Comparison of ENCODE assay signal across 8 cellular contexts in genomic region chr1:31931241-31932225, GRCh38. TPM values are rescaled to one million over a fixed set of nuclear protein-coding genes. Genes with fewer than 3 reads are reported as not detected.
A peak's percentile ranks its signal among the peaks of the same experiment; 100 is the strongest.
DNase-seq lines count a peak whose midpoint lies in the region; ATAC-seq and TF ChIP-seq lines count a peak whose summit lies in the region.

No MANE protein-coding gene starts in this region.

- H3K36me3 ChIP-seq in CD4-positive, alpha-beta memory T cell (ENCODE audit: insufficient read depth, low read length), result no peaks in the 10 kb centered on the region
- H3K36me3 ChIP-seq in Loucy (ENCODE audit: insufficient read depth, low read length), result no peaks in the 10 kb centered on the region
- no peaks in the 10 kb centered on the region for H3K36me3 ChIP-seq in lower lobe of right lung

- H3K9me3 ChIP-seq in CD4-positive, alpha-beta memory T cell (ENCODE audit: control insufficient read depth in 1 of 2, low read length in 2 of 2), result no peaks in the 10 kb centered on the region
- no peaks in the 10 kb centered on the region for H3K9me3 ChIP-seq in Loucy (ENCODE audit: insufficient read depth, low read depth, low read length)
- H3K9me3 ChIP-seq in lower lobe of right lung, result no peaks in the 10 kb centered on the region

- peak overlapping the region; percentile 45 to 99 (median 84) for H3K4me3 Mint-ChIP-seq in CD4-positive, alpha-beta memory T cell

- in situ Hi-C loops in astrocyte of the spinal cord (cut with HindIII; ENCODE audit: low sequenced_read_pairs), result no loop called here

- H3K27me3 Mint-ChIP-seq in CD4-positive, alpha-beta memory T cell, result no peaks in the 10 kb centered on the region

- no peaks in the 10 kb centered on the region for H3K9me2 ChIP-seq in Loucy (replicated peaks; ENCODE audit: low read depth, low read length)

- peak in 1 of 2 donors; percentile 61 for ATAC-seq in lower lobe of right lung
- no peak for ATAC-seq in GM19463 (IDR thresholded peaks at IDR 0.05; ENCODE audit: unreplicated experiment)

- peaks cover 98% of the 10 kb centered on the region for H4K20me1 ChIP-seq in Loucy (ENCODE audit: insufficient read depth, low read length, poor library complexity, severe bottlenecking)

- no peaks in the 10 kb centered on the region for H3K9me3 Mint-ChIP-seq in CD4-positive, alpha-beta memory T cell

- peak overlapping the region; percentile 70 for H3K27ac ChIP-seq in CD4-positive, alpha-beta memory T cell (ENCODE audit: low read depth, low read length)
- peak overlapping the region; percentile 46 for H3K27ac ChIP-seq in lower lobe of right lung

- intact Hi-C loops in CD4-positive, alpha-beta memory T cell (cut with micrococcal nuclease), result no loop called here
- intact Hi-C loops in lower lobe of right lung (cut with DNase I) (no loop called here), posterior vena cava (cut with DNase I) (no loop called here)

- H3K4me3 ChIP-seq in CD4-positive, alpha-beta memory T cell (ENCODE audit: low read length in 2 of 2), result peak overlapping the region; percentile 17 to 25
- peak overlapping the region; percentile 83 for H3K4me3 ChIP-seq in Loucy (ENCODE audit: low read length, poor library complexity, severe bottlenecking)
- H3K4me3 ChIP-seq in astrocyte of the spinal cord (ENCODE audit: low read depth, low read length), result no peak overlapping the region
- H3K4me3 ChIP-seq in lower lobe of right lung, result peak overlapping the region; percentile 1

- H3K36me3 Mint-ChIP-seq in CD4-positive, alpha-beta memory T cell, result peaks cover 0 to 13% of the 10 kb centered on the region in 2 donors

- peak overlapping the region; percentile 91 to 96 (median 95) for H3K27ac Mint-ChIP-seq in CD4-positive, alpha-beta memory T cell

- H3K9ac ChIP-seq in Loucy (ENCODE audit: low read depth, low read length, poor library complexity, severe bottlenecking), result peak overlapping the region; percentile 88

- H3F3A ChIP-seq in Loucy (ENCODE audit: low read depth), result no peaks in the 10 kb centered on the region

- no peak overlapping the region for H2AFZ ChIP-seq in Loucy (ENCODE audit: low read length)

- TF ChIP-seq CTCF in Loucy (conservative IDR thresholded peaks at IDR 0.05; ENCODE audit: low read length) (no peak), astrocyte of the spinal cord (IDR thresholded peaks at IDR 0.05; ENCODE audit: low read depth, low read length) (no peak), lower lobe of right lung (IDR thresholded peaks at IDR 0.05) (no peak)

- H3K4me2 ChIP-seq in Loucy (ENCODE audit: low read depth, low read length, poor library complexity, severe bottlenecking), result peak overlapping the region; percentile 96

- H3K4me1 ChIP-seq in CD4-positive, alpha-beta memory T cell (ENCODE audit: insufficient read depth, low read length), result peaks cover 95% of the 10 kb centered on the region
- peaks cover 82% of the 10 kb centered on the region for H3K4me1 ChIP-seq in Loucy (ENCODE audit: insufficient read depth, low read length, poor library complexity, severe bottlenecking)
- peaks cover 100% of the 10 kb centered on the region for H3K4me1 ChIP-seq in lower lobe of right lung

- CTCF ChIA-PET in CD4-positive, alpha-beta memory T cell (lab: Charles Lee; ENCODE audit: partially characterized antibody), result interaction anchor here (1.2 kb wide), 1 partner anchor 33 kb away, joined by 5 read pairs; no protein-coding TSS in a partner anchor

- peaks cover 64 to 97% (median 79%) of the 10 kb centered on the region in 4 donors for H3K4me1 Mint-ChIP-seq in CD4-positive, alpha-beta memory T cell

- H3K79me2 ChIP-seq in Loucy (ENCODE audit: insufficient read depth, low read length), result peaks cover 100% of the 10 kb centered on the region

- DNase-seq in CD4-positive, alpha-beta memory T cell, result peak in 1 of 5 donors; percentile 43
- DNase-seq in astrocyte of the spinal cord (ENCODE audit: low read depth, low spot score), result peak; percentile 55
- DNase-seq in lower lobe of right lung, result no peak
- no peak for DNase-seq in posterior vena cava (ENCODE audit: low spot score)
- DNase-seq in COLO668 (lab: John Stamatoyannopoulos, UW; ENCODE audit: unreplicated experiment), result no peak
- no peak for DNase-seq in ecto neural progenitor cell (ENCODE audit: low spot score)

- POLR2A ChIA-PET in CD4-positive, alpha-beta memory T cell (lab: Charles Lee; ENCODE audit: partially characterized antibody), result interaction anchor here (0.8 to 14.9 kb wide), 13 partner anchors 8 to 110 kb away, joined by 3 to 545 read pairs (median 7); no protein-coding TSS in a partner anchor

- H3K27me3 ChIP-seq in CD4-positive, alpha-beta memory T cell (ENCODE audit: insufficient read depth, low read length), result no peaks in the 10 kb centered on the region
- H3K27me3 ChIP-seq in Loucy (ENCODE audit: insufficient read depth, low read length, poor library complexity, severe bottlenecking) (no peaks in the 10 kb centered on the region), lower lobe of right lung (ENCODE audit: low read depth) (no peaks in the 10 kb centered on the region)

RNA-seq across cellular contexts. Expression of gene PTP4A2, which starts 6.6 kb away (rescaled TPM):
- 100 to 1,000 TPM; 254 to 276 TPM for total RNA-seq in CD4-positive, alpha-beta memory T cell
- polyA plus RNA-seq in CD4-positive, alpha-beta memory T cell, result 100 to 1,000 TPM; 401 to 529 TPM
- 205 TPM for total RNA-seq in lower lobe of right lung
- total RNA-seq in posterior vena cava, result 100 to 1,000 TPM; 259 to 375 TPM
